15 cellular contexts compared by ENCODE assay signal in genomic region chr11:15967166-15967565, GRCh38.
A peak's percentile ranks its signal among the peaks of the same experiment; 100 is the strongest.
DNase-seq lines count a peak whose midpoint lies in the region; ATAC-seq and TF ChIP-seq lines count a peak whose summit lies in the region.
"Had no signal": no experiment of that assay in that cellular context is flagged by ENCODE, and none has a peak within 500 bp of the region (broad histone marks: within the 10 kb centered on the region; RNA-seq: fewer than 3 reads in every experiment).

No MANE protein-coding gene starts in this region.

- H3K9me3 ChIP-seq in SJSA1 (replicated peaks) = no peaks in the 10 kb centered on the region
- H3K9me3 ChIP-seq in tibial artery = no peaks in the 10 kb centered on the region
- H3K9me3 ChIP-seq: vagina had no signal

- peak; percentile 13 for DNase-seq in NCI-H510A treated with DMSO at 0.1 percent for 48 hours (lab: John Stamatoyannopoulos, UW)
- no peak for DNase-seq in NCI-H510A (lab: John Stamatoyannopoulos, UW)
- DNase-seq in SJSA1 (ENCODE audit: low read depth in 1 of 2, low spot score in 2 of 2) = no peak
- peak; percentile 54 to 79 for DNase-seq in foreskin keratinocyte
- DNase-seq in tibial artery = no peak
- DNase-seq in SW 1271 (lab: John Stamatoyannopoulos, UW) = no peak
- DNase-seq: activated T-cell treated with anti-CD3 and anti-CD28 coated beads, Interleukin-2, amount 50 U/mL, for 72 hours; central memory CD4-positive, alpha-beta T cell; H9 had no signal

- no peaks in the 10 kb centered on the region for H3K27me3 Mint-ChIP-seq in stimulated activated memory B cell treated with anti-CD40 and anti-IgM and Interleukin-4, amounts not matched to agents 10 μg/mL and 1 μg/mL and 100 μg/mL, for 72 hours

- H3K9me3 Mint-ChIP-seq in stimulated activated memory B cell treated with anti-CD40 and anti-IgM and Interleukin-4, amounts not matched to agents 10 μg/mL and 1 μg/mL and 100 μg/mL, for 72 hours = no peaks in the 10 kb centered on the region
- H3K9me3 Mint-ChIP-seq: H9, memory B cell, WTC11 had no signal

- H3K27ac ChIP-seq in SJSA1 (peak overlapping the region; percentile 94), foreskin keratinocyte (peak overlapping the region; percentile 83), tibial artery (peak overlapping the region; percentile 79 to 81)
- H3K27ac ChIP-seq: vagina had no signal

- H3K4me3 ChIP-seq in SJSA1 (no peak overlapping the region), tibial artery (no peak overlapping the region)
- H3K4me3 ChIP-seq: vagina had no signal

- H3K4me1 ChIP-seq in SJSA1 (replicated peaks) = peaks cover 47% of the 10 kb centered on the region
- peaks cover 50% of the 10 kb centered on the region for H3K4me1 ChIP-seq in foreskin keratinocyte
- peaks cover 0 to 33% (median 17%) of the 10 kb centered on the region in 4 donors for H3K4me1 ChIP-seq in tibial artery

- no peaks in the 10 kb centered on the region for H3K36me3 Mint-ChIP-seq in stimulated activated memory B cell treated with anti-CD40 and anti-IgM and Interleukin-4, amounts not matched to agents 10 μg/mL and 1 μg/mL and 100 μg/mL, for 72 hours
- H3K36me3 Mint-ChIP-seq: memory B cell, WTC11 had no signal

- TF ChIP-seq CTCF in foreskin keratinocyte (conservative IDR thresholded peaks at IDR 0.05) (no peak), tibial artery (IDR thresholded peaks at IDR 0.05) (no peak)

- H3K27me3 ChIP-seq in SJSA1 (replicated peaks) = no peaks in the 10 kb centered on the region
- no peaks in the 10 kb centered on the region for H3K27me3 ChIP-seq in foreskin keratinocyte
- H3K27me3 ChIP-seq in tibial artery = no peaks in the 10 kb centered on the region
- H3K27me3 ChIP-seq: vagina had no signal

- ATAC-seq in foreskin keratinocyte = peak; percentile 44
- ATAC-seq in stimulated activated memory B cell treated with anti-CD40 and anti-IgM and Interleukin-4, amounts not matched to agents 10 μg/mL and 1 μg/mL and 100 μg/mL, for 72 hours = no peak
- ATAC-seq in HG03095 (IDR thresholded peaks at IDR 0.05; ENCODE audit: unreplicated experiment) = no peak
- ATAC-seq: activated T-cell treated with anti-CD3 and anti-CD28 coated beads, Interleukin-2, amount 50 U/mL, for 72 hours; Panc1; WTC11 had no signal

- H3K27ac Mint-ChIP-seq in stimulated activated memory B cell treated with anti-CD40 and anti-IgM and Interleukin-4, amounts not matched to agents 10 μg/mL and 1 μg/mL and 100 μg/mL, for 72 hours = no peak overlapping the region
- H3K27ac Mint-ChIP-seq: activated T-cell treated with anti-CD3 and anti-CD28 coated beads, Interleukin-2, amount 50 U/mL, for 72 hours; memory B cell; WTC11 had no signal

- intact Hi-C loops in tibial artery (cut with DNase I; ENCODE audit: low total_unique reads) = loop anchor here (5.0 kb wide), 1 partner anchor 635 kb away; no protein-coding TSS in a partner anchor

- no peak overlapping the region for H3K4me3 Mint-ChIP-seq in stimulated activated memory B cell treated with anti-CD40 and anti-IgM and Interleukin-4, amounts not matched to agents 10 μg/mL and 1 μg/mL and 100 μg/mL, for 72 hours
- H3K4me3 Mint-ChIP-seq: activated T-cell treated with anti-CD3 and anti-CD28 coated beads, Interleukin-2, amount 50 U/mL, for 72 hours; H9; memory B cell; WTC11 had no signal

- H3K36me3 ChIP-seq in SJSA1 (no peaks in the 10 kb centered on the region), tibial artery (no peaks in the 10 kb centered on the region)
- H3K36me3 ChIP-seq: vagina had no signal

- no peaks in the 10 kb centered on the region for H3K4me1 Mint-ChIP-seq in stimulated activated memory B cell treated with anti-CD40 and anti-IgM and Interleukin-4, amounts not matched to agents 10 μg/mL and 1 μg/mL and 100 μg/mL, for 72 hours
- H3K4me1 Mint-ChIP-seq: memory B cell had no signal

Comparison
In these comparisons a context has a peak if more than half of its experiments do, and no peak if none do; other contexts are left out.
1. DNase-seq: peak in NCI-H510A treated with DMSO at 0.1 percent for 48 hours (single experiment) and foreskin keratinocyte (2 of 2); none in NCI-H510A (single experiment), SJSA1 (0 of 2), tibial artery (0 of 2) and SW 1271 (0 of 2).
2. Peak in every context shown above with its lines, with median percentiles within 50 percentile points of each other: H3K27ac ChIP-seq.